In the genomic region with DNA sequence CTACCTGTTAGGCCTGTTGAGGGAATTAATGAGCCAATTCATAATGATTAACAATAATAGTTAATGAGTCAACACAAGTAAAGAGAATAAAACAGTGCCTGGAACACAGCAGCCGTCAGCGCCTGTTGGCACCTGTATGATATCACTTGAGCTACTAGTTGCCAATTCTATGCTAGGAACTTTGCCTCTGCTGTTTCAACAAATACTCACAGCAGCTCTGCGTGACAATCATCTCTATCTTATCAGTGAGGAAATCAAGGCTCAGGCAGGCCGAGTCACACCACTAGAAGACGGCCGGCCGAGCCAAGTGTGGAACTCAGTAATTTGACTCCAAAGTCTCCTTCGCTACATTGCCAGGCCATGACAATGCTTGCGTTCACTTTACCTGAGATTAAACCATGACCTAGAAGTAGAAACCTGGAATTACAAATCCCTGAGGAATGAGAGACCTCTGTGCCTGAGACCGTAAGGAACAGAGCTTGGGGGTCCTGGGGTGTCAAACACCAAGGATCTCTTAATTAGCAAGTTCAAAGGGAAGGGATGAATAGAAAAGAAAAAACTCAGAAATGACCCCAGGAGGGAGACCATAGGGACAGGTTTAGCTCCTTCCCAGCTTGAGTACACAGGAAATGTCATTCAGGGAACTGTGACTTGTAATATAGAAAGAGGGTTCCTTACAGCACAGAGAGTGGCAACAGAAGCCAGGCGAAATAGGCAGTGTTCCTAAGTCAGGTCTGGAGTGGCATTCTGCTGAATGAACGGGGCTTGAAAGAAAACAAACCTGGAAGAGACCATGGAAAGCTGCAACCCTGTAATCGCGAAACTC, we compare ENCODE assay signal across 11 cellular contexts.
DNase-seq lines count a peak whose midpoint lies in the region; ATAC-seq and TF ChIP-seq lines count a peak whose summit lies in the region.
"Had no signal": no experiment of that assay in that cellular context is flagged by ENCODE, and none has a peak within 500 bp of the region (broad histone marks: within the 10 kb centered on the region; RNA-seq: fewer than 3 reads in every experiment).

No MANE protein-coding gene starts in this region.

- POLR2A ChIA-PET in HEK293T (lab: Yijun Ruan, JAX), result no interaction called here

- ATAC-seq in SK-N-SH treated with all-trans-retinoic acid at 6 μM for 48 hours (peak; percentile 82), GM18870 (IDR thresholded peaks at IDR 0.05; ENCODE audit: unreplicated experiment) (no peak)

- CTCF ChIA-PET in HEK293T (lab: Yijun Ruan, JAX), result interaction anchor here (0.5 to 0.9 kb wide), 2 partner anchors 9 to 307 kb away, joined by 3 read pairs; no protein-coding TSS in a partner anchor

- DNase-seq in HEK293T (ENCODE audit: extremely low spot score) (peak; percentile 31), glomerular endothelial cell (ENCODE audit: extremely low read depth, low read depth, low spot score) (peak; percentile 75), skeletal muscle cell (ENCODE audit: low read depth) (peak; percentile 58), T-helper 9 cell (no peak), NCI-H1930 (lab: John Stamatoyannopoulos, UW) (no peak), activated gamma-delta T cell treated with Interleukin-2 at 50 U/mL for 16 hours (no peak)
- DNase-seq: activated T-cell treated with anti-CD3 and anti-CD28 coated beads, Interleukin-2, amount 50 U/mL, for 4 hours; hypothalamus; stimulated activated CD4-positive, alpha-beta T cell treated with anti-CD3 and anti-CD28 coated beads, Interleukin-2, amount 100 ng/mL, for 24 hours had no signal

- no peak overlapping the region for H3K4me3 ChIP-seq in skeletal muscle cell (ENCODE audit: low read depth, low read length)

TF ChIP-seq in HEK293T, 16 proteins besides CTCF, POLR2A, EP300 and RAD21:
- TF ChIP-seq LEF1 (IDR thresholded peaks at IDR 0.05; ENCODE audit: borderline replicate concordance) (no peak), BHLHE40 (IDR thresholded peaks at IDR 0.05; ENCODE audit: borderline replicate concordance) (no peak), TARDBP (IDR thresholded peaks at IDR 0.05) (no peak), SUZ12 (IDR thresholded peaks at IDR 0.05) (no peak), ZNF384 (IDR thresholded peaks at IDR 0.05) (no peak), SP1 (IDR thresholded peaks at IDR 0.05) (no peak)
TF ChIP-seq in HEK293T: peak in this region for 0.

TF ChIP-seq in SK-N-SH treated with all-trans-retinoic acid at 6 μM for 48 hours, 23 proteins besides CTCF, POLR2A, EP300 and RAD21:
- TF ChIP-seq, protein P1, sequence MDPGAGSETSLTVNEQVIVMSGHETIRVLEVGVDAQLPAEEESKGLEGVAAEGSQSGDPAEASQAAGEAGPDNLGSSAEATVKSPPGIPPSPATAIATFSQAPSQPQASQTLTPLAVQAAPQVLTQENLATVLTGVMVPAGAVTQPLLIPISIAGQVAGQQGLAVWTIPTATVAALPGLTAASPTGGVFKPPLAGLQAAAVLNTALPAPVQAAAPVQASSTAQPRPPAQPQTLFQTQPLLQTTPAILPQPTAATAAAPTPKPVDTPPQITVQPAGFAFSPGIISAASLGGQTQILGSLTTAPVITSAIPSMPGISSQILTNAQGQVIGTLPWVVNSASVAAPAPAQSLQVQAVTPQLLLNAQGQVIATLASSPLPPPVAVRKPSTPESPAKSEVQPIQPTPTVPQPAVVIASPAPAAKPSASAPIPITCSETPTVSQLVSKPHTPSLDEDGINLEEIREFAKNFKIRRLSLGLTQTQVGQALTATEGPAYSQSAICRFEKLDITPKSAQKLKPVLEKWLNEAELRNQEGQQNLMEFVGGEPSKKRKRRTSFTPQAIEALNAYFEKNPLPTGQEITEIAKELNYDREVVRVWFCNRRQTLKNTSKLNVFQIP (CRISPR knock-in tag; IDR thresholded peaks at IDR 0.05; ENCODE audit: borderline replicate concordance, low read depth), result no peak
- TF ChIP-seq ZC3H10 (CRISPR knock-in tag; IDR thresholded peaks at IDR 0.05) (0 out of 2 replicates have a peak, but pooled peaks have one; percentile 13), ISL1 (CRISPR knock-in tag; IDR thresholded peaks at IDR 0.05) (0 out of 2 replicates have a peak, but pooled peaks have one; percentile 31), RARB (CRISPR knock-in tag; IDR thresholded peaks at IDR 0.05) (no peak), OSR1 (CRISPR knock-in tag; IDR thresholded peaks at IDR 0.05) (no peak), ESRRG (CRISPR knock-in tag; IDR thresholded peaks at IDR 0.05) (no peak), TOX (CRISPR knock-in tag; IDR thresholded peaks at IDR 0.05; ENCODE audit: borderline replicate concordance) (no peak), CSDC2 (CRISPR knock-in tag; IDR thresholded peaks at IDR 0.05) (no peak)
- TF ChIP-seq, protein P2, sequence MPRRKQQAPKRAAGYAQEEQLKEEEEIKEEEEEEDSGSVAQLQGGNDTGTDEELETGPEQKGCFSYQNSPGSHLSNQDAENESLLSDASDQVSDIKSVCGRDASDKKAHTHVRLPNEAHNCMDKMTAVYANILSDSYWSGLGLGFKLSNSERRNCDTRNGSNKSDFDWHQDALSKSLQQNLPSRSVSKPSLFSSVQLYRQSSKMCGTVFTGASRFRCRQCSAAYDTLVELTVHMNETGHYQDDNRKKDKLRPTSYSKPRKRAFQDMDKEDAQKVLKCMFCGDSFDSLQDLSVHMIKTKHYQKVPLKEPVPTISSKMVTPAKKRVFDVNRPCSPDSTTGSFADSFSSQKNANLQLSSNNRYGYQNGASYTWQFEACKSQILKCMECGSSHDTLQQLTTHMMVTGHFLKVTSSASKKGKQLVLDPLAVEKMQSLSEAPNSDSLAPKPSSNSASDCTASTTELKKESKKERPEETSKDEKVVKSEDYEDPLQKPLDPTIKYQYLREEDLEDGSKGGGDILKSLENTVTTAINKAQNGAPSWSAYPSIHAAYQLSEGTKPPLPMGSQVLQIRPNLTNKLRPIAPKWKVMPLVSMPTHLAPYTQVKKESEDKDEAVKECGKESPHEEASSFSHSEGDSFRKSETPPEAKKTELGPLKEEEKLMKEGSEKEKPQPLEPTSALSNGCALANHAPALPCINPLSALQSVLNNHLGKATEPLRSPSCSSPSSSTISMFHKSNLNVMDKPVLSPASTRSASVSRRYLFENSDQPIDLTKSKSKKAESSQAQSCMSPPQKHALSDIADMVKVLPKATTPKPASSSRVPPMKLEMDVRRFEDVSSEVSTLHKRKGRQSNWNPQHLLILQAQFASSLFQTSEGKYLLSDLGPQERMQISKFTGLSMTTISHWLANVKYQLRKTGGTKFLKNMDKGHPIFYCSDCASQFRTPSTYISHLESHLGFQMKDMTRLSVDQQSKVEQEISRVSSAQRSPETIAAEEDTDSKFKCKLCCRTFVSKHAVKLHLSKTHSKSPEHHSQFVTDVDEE (CRISPR knock-in tag; IDR thresholded peaks at IDR 0.05), result no peak
- TF ChIP-seq, protein P3, sequence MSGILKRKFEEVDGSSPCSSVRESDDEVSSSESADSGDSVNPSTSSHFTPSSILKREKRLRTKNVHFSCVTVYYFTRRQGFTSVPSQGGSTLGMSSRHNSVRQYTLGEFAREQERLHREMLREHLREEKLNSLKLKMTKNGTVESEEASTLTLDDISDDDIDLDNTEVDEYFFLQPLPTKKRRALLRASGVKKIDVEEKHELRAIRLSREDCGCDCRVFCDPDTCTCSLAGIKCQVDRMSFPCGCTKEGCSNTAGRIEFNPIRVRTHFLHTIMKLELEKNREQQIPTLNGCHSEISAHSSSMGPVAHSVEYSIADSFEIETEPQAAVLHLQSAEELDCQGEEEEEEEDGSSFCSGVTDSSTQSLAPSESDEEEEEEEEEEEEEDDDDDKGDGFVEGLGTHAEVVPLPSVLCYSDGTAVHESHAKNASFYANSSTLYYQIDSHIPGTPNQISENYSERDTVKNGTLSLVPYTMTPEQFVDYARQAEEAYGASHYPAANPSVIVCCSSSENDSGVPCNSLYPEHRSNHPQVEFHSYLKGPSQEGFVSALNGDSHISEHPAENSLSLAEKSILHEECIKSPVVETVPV (CRISPR knock-in tag; IDR thresholded peaks at IDR 0.05), result no peak
- TF ChIP-seq, protein P4, sequence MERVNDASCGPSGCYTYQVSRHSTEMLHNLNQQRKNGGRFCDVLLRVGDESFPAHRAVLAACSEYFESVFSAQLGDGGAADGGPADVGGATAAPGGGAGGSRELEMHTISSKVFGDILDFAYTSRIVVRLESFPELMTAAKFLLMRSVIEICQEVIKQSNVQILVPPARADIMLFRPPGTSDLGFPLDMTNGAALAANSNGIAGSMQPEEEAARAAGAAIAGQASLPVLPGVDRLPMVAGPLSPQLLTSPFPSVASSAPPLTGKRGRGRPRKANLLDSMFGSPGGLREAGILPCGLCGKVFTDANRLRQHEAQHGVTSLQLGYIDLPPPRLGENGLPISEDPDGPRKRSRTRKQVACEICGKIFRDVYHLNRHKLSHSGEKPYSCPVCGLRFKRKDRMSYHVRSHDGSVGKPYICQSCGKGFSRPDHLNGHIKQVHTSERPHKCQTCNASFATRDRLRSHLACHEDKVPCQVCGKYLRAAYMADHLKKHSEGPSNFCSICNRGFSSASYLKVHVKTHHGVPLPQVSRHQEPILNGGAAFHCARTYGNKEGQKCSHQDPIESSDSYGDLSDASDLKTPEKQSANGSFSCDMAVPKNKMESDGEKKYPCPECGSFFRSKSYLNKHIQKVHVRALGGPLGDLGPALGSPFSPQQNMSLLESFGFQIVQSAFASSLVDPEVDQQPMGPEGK (CRISPR knock-in tag; IDR thresholded peaks at IDR 0.05; ENCODE audit: borderline replicate concordance), result no peak
- TF ChIP-seq, protein P5, sequence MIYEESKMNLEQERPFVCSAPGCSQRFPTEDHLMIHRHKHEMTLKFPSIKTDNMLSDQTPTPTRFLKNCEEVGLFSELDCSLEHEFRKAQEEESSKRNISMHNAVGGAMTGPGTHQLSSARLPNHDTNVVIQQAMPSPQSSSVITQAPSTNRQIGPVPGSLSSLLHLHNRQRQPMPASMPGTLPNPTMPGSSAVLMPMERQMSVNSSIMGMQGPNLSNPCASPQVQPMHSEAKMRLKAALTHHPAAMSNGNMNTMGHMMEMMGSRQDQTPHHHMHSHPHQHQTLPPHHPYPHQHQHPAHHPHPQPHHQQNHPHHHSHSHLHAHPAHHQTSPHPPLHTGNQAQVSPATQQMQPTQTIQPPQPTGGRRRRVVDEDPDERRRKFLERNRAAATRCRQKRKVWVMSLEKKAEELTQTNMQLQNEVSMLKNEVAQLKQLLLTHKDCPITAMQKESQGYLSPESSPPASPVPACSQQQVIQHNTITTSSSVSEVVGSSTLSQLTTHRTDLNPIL (CRISPR knock-in tag; IDR thresholded peaks at IDR 0.05; ENCODE audit: low read depth), result no peak
TF ChIP-seq in SK-N-SH treated with all-trans-retinoic acid at 6 μM for 48 hours: peak in this region for 2.

Comparison
In these comparisons a context has a peak if more than half of its experiments do, and no peak if none do; other contexts are left out.
1. DNase-seq: peak in HEK293T (single experiment), glomerular endothelial cell (single experiment) and skeletal muscle cell (single experiment); none in T-helper 9 cell (single experiment), NCI-H1930 (0 of 2) and activated gamma-delta T cell treated with Interleukin-2 at 50 U/mL for 16 hours (single experiment).